In genomic region chr7:5217396-5217795, GRCh38 we compare ENCODE assay signal across 1 cellular context.
TF ChIP-seq lines count a peak whose summit lies in the region.

No MANE protein-coding gene starts in this region.

TF ChIP-seq in GM12878, 131 proteins besides CTCF, POLR2A, EP300 and RAD21 (continued from another document):
- no peak for TF ChIP-seq ESRRA (IDR thresholded peaks at IDR 0.05; ENCODE audit: low read length)
- no peak for TF ChIP-seq SMARCA5 (IDR thresholded peaks at IDR 0.05)
- TF ChIP-seq STAT3 (IDR thresholded peaks at IDR 0.05; ENCODE audit: low read depth, low read length): no peak
- no peak for TF ChIP-seq NR2F1 (conservative IDR thresholded peaks at IDR 0.05)
- TF ChIP-seq, protein P1, sequence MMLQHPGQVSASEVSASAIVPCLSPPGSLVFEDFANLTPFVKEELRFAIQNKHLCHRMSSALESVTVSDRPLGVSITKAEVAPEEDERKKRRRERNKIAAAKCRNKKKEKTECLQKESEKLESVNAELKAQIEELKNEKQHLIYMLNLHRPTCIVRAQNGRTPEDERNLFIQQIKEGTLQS (IDR thresholded peaks at IDR 0.05; ENCODE audit: borderline replicate concordance, extremely low read depth, low read depth, low read length): no peak
- TF ChIP-seq KAT2A (conservative IDR thresholded peaks at IDR 0.05; ENCODE audit: control insufficient read depth, low read depth, low read length): no peak
- TF ChIP-seq CBX5 (IDR thresholded peaks at IDR 0.05; ENCODE audit: low read depth): no peak
- TF ChIP-seq CBX3 (IDR thresholded peaks at IDR 0.05; ENCODE audit: borderline replicate concordance, low read depth): no peak
- TF ChIP-seq USF2 (IDR thresholded peaks at IDR 0.05; ENCODE audit: borderline replicate concordance, low read depth, low read length): no peak
- TF ChIP-seq TCF12 (IDR thresholded peaks at IDR 0.05; ENCODE audit: low read depth, low read length): no peak
- TF ChIP-seq SMAD5 (IDR thresholded peaks at IDR 0.05; ENCODE audit: low read depth): no peak
- TF ChIP-seq NR2C2 (IDR thresholded peaks at IDR 0.05; ENCODE audit: borderline replicate concordance, control insufficient read depth, insufficient read length, low read depth): no peak
- TF ChIP-seq, protein P2, sequence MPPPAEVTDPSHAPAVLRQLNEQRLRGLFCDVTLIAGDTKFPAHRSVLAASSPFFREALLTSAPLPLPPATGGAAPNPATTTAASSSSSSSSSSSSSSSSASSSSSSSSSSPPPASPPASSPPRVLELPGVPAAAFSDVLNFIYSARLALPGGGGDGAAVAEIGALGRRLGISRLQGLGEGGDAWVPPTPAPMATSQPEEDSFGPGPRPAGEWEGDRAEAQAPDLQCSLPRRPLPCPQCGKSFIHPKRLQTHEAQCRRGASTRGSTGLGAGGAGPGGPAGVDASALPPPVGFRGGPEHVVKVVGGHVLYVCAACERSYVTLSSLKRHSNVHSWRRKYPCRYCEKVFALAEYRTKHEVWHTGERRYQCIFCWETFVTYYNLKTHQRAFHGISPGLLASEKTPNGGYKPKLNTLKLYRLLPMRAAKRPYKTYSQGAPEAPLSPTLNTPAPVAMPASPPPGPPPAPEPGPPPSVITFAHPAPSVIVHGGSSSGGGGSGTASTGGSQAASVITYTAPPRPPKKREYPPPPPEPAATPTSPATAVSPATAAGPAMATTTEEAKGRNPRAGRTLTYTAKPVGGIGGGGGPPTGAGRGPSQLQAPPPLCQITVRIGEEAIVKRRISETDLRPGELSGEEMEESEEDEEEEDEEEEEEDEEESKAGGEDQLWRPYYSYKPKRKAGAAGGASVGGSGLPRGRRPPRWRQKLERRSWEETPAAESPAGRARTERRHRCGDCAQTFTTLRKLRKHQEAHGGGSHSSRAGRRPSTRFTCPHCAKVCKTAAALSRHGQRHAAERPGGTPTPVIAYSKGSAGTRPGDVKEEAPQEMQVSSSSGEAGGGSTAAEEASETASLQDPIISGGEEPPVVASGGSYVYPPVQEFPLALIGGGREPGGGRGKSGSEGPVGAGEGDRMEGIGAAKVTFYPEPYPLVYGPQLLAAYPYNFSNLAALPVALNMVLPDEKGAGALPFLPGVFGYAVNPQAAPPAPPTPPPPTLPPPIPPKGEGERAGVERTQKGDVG (CRISPR knock-in tag; IDR thresholded peaks at IDR 0.05): no peak
- TF ChIP-seq CHD4 (IDR thresholded peaks at IDR 0.05): no peak
